22 cellular contexts compared by ENCODE assay signal in the genomic region with DNA sequence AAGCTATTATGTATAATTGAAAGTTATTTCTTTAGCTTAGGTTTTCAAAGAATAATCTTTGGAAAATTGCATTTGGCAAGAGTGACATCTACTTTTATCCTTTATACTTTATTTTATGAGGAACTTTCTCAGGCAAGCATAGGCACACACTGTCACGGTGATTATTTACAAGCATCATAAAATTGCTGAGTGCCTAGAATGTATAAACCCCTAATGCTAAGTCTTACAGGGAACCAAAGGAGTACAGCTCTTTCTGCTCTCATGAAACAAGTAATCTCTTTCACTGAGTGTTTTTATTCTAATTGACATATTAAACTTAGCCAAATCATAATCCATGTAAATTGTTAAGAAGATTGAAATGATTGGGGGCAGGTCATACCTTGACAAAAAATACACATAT.
"Had no signal": no experiment of that assay in that cellular context is flagged by ENCODE, and none has a peak within 500 bp of the region (broad histone marks: within the 10 kb centered on the region; RNA-seq: fewer than 3 reads in every experiment).

No MANE protein-coding gene starts in this region.

- H3K27me3 Mint-ChIP-seq: naive thymus-derived CD8-positive, alpha-beta T cell; stimulated activated naive B cell treated with anti-CD40 and anti-IgM and Interleukin-4, amounts not matched to agents 10 μg/mL and 1 μg/mL and 100 μg/mL, for 72 hours; stimulated activated naive CD8-positive, alpha-beta T cell treated with anti-CD3 and anti-CD28 coated beads, Interleukin-15, Interleukin-2, amounts not matched to agents 100 ng/mL and 50 ng/mL, for 24 hours had no signal

- H3K27ac Mint-ChIP-seq: immature natural killer cell; naive thymus-derived CD8-positive, alpha-beta T cell; nephron progenitor cell; stimulated activated naive B cell treated with anti-CD40 and anti-IgM and Interleukin-4, amounts not matched to agents 10 μg/mL and 1 μg/mL and 100 μg/mL, for 72 hours; stimulated activated naive CD8-positive, alpha-beta T cell treated with anti-CD3 and anti-CD28 coated beads, Interleukin-15, Interleukin-2, amounts not matched to agents 100 ng/mL and 50 ng/mL, for 24 hours had no signal

- H3K4me3 Mint-ChIP-seq: immature natural killer cell; naive thymus-derived CD8-positive, alpha-beta T cell; nephron progenitor cell; stimulated activated naive B cell treated with anti-CD40 and anti-IgM and Interleukin-4, amounts not matched to agents 10 μg/mL and 1 μg/mL and 100 μg/mL, for 72 hours; stimulated activated naive CD8-positive, alpha-beta T cell treated with anti-CD3 and anti-CD28 coated beads, Interleukin-15, Interleukin-2, amounts not matched to agents 100 ng/mL and 50 ng/mL, for 24 hours had no signal

- H3K4me1 Mint-ChIP-seq: immature natural killer cell; naive thymus-derived CD8-positive, alpha-beta T cell; nephron progenitor cell; stimulated activated naive B cell treated with anti-CD40 and anti-IgM and Interleukin-4, amounts not matched to agents 10 μg/mL and 1 μg/mL and 100 μg/mL, for 72 hours had no signal

- DNase-seq: dorsolateral prefrontal cortex; effector CD4-positive, alpha-beta T cell; hypothalamus; immature natural killer cell; islet precursor cell; kidney glomerular epithelial cell; left colon; left ventricle myocardium superior; lower lobe of right lung; naive thymus-derived CD8-positive, alpha-beta T cell; nephron progenitor cell; nucleus accumbens; right cardiac atrium; sigmoid colon; stimulated activated CD4-positive, alpha-beta T cell treated with anti-CD3 and anti-CD28 coated beads, Interleukin-2, amount 100 ng/mL, for 24 hours; stimulated activated CD4-positive, alpha-beta T cell treated with anti-CD3 and anti-CD28 coated beads, Interleukin-4, amount 100 ng/mL, for 24 hours; stimulated activated naive B cell treated with anti-CD40 and anti-IgM and Interleukin-4, amounts not matched to agents 10 μg/mL and 1 μg/mL and 100 μg/mL, for 72 hours; transverse colon; upper lobe of right lung; uterus had no signal

- ATAC-seq: left colon; left ventricle myocardium superior; lower lobe of right lung; naive thymus-derived CD8-positive, alpha-beta T cell; right cardiac atrium; stimulated activated naive B cell treated with anti-CD40 and anti-IgM and Interleukin-4, amounts not matched to agents 10 μg/mL and 1 μg/mL and 100 μg/mL, for 72 hours; upper lobe of right lung had no signal

- FAIRE-seq: frontal cortex had no signal
